Comparison of ENCODE assay signal across 8 cellular contexts in the genomic region with DNA sequence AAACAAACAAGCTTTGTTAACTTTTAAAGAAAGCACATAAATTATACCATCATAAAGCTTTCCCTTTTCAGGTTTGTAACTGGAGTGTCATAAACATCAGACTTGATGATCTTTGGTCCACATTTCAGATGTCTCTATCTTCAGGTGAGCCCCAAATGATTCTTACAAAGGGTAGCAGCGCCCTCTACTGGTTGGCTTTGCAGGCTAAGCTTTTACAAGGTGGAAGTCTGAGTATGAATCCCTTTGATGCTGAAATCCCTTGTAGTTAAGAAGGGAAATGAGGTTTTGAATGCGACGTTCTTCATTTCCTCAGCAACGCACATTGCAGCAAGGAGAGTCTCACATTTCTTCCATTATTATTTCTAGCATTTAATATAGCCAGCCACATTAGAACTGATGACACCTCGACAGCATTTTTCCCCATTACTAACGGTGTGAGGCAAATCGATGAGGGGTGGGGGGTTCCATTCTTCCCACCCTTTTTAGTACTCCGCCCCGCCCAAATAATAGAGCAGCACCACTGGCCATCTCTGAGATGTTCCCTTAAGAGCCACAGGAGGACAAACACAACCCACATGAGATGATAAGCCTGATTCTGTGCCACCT.
A peak's percentile ranks its signal among the peaks of the same experiment; 100 is the strongest.
DNase-seq lines count a peak whose midpoint lies in the region; ATAC-seq and TF ChIP-seq lines count a peak whose summit lies in the region.

No MANE protein-coding gene starts in this region.

- no peak overlapping the region for H3K27ac Mint-ChIP-seq in T-helper 17 cell

- ATAC-seq in HG02885 (IDR thresholded peaks at IDR 0.05; ENCODE audit: poor library complexity, unreplicated experiment) (peak; percentile 90), T-helper 17 cell (peak; percentile 37)

- no peak overlapping the region for H3K4me3 Mint-ChIP-seq in T-helper 17 cell

- TF ChIP-seq CTCF in GM13977 (IDR thresholded peaks at IDR 0.05; ENCODE audit: extremely low read depth, insufficient read depth, missing control alignments) = peak; percentile 93
- TF ChIP-seq CTCF in astrocyte of the spinal cord (IDR thresholded peaks at IDR 0.05; ENCODE audit: low read depth, low read length) = peak; percentile 92

- H3K9me3 ChIP-seq in T-helper 17 cell (ENCODE audit: control insufficient read depth, low read length, poor library complexity, severe bottlenecking) = no peaks in the 10 kb centered on the region

- no peaks in the 10 kb centered on the region for H3K4me1 Mint-ChIP-seq in T-helper 17 cell

- peak; percentile 33 for DNase-seq in 8988T
- DNase-seq in GM13977 (ENCODE audit: low spot score) = peak; percentile 54
- peak; percentile 23 for DNase-seq in NCI-H146 treated with DMSO at 0.1 percent for 48 hours (lab: John Stamatoyannopoulos, UW; ENCODE audit: unreplicated experiment)
- peak; percentile 15 to 52 (median 29) for DNase-seq in T-helper 17 cell
- peak; percentile 85 for DNase-seq in astrocyte of the spinal cord (ENCODE audit: low read depth, low spot score)
- DNase-seq in iPS-NIHi7 (ENCODE audit: extremely low spot score) = peak; percentile 68
- DNase-seq in stimulated activated CD4-positive, alpha-beta T cell treated with anti-CD3 and anti-CD28 coated beads, Interleukin-1b, Interleukin-23, amount 100 ng/mL, for 1 hour (ENCODE audit: low read depth in 2 of 2) = peak; percentile 18 to 21

- H3K4me3 ChIP-seq in astrocyte of the spinal cord (ENCODE audit: low read depth, low read length) = no peak overlapping the region

- in situ Hi-C loops in GM13977 (cut with MboI; ENCODE audit: low pct_unique_long_range_greater_than_20kb, low sequenced_read_pairs, unreplicated experiment) = no loop called here
- in situ Hi-C loops in astrocyte of the spinal cord (cut with HindIII; ENCODE audit: low sequenced_read_pairs) = no loop called here

- peaks cover 30% of the 10 kb centered on the region for H3K27me3 Mint-ChIP-seq in T-helper 17 cell

- no peaks in the 10 kb centered on the region for H3K36me3 Mint-ChIP-seq in T-helper 17 cell (ENCODE audit: low read depth)

Comparison
In these comparisons a context has a peak if more than half of its experiments do, and no peak if none do; other contexts are left out.
1. DNase-seq: peak in every context shown above with its lines; median percentile 85 in astrocyte of the spinal cord; 68 in iPS-NIHi7; 54 in GM13977; 33 in 8988T; 29 in T-helper 17 cell; 23 in NCI-H146 treated with DMSO at 0.1 percent for 48 hours; 20 in stimulated activated CD4-positive, alpha-beta T cell treated with anti-CD3 and anti-CD28 coated beads, Interleukin-1b, Interleukin-23, amount 100 ng/mL, for 1 hour.